In the genomic region with DNA sequence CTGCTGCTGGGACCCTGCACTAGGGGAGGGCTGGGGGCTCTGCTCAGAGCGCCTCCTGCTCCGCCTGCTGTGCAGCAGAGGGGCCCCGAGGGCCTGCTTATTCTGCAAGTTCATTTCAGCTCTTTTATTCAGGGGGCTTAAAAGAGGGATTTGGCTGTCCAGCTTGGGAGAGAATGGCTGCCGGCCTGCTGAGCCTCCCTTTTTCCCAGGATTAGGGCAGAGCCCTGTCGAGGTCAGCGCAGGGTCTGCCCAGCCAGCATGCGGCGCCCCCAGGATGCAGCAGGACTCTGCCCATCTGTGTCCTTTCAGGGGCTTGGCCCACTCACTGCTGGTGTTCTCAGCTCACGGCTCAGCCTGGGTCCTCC, we compare ENCODE assay signal across 11 cellular contexts. TPM values are rescaled to one million over a fixed set of nuclear protein-coding genes. Genes with fewer than 3 reads are reported as not detected.
DNase-seq lines count a peak whose midpoint lies in the region; ATAC-seq and TF ChIP-seq lines count a peak whose summit lies in the region.
"Had no signal": no experiment of that assay in that cellular context is flagged by ENCODE, and none has a peak within 500 bp of the region (broad histone marks: within the 10 kb centered on the region; RNA-seq: fewer than 3 reads in every experiment).

No MANE protein-coding gene starts in this region.

- no peaks in the 10 kb centered on the region for H3K9me3 Mint-ChIP-seq in brain
- H3K9me3 Mint-ChIP-seq: mesothelial cell of epicardium had no signal

- ATAC-seq in DND-41 (ENCODE audit: insufficient read depth, low read depth) (no peak), gastrocnemius medialis (no peak), GM21360 (IDR thresholded peaks at IDR 0.05; ENCODE audit: unreplicated experiment) (no peak), HG03342 (IDR thresholded peaks at IDR 0.05; ENCODE audit: unreplicated experiment) (no peak)

- H3K9me2 ChIP-seq in hepatocyte (replicated peaks; ENCODE audit: insufficient read depth) = no peaks in the 10 kb centered on the region

- H3K4me2 ChIP-seq in DND-41 (ENCODE audit: insufficient read depth, low read length) (0 out of 2 replicates have a peak overlapping the region, but pooled peaks have one; percentile 29), hepatocyte (peak overlapping the region; percentile 65)

- H3K4me1 ChIP-seq in DND-41 (ENCODE audit: insufficient read depth, low read length) = peaks cover 12% of the 10 kb centered on the region
- H3K4me1 ChIP-seq in hepatocyte (ENCODE audit: insufficient read depth) = peaks cover 21% of the 10 kb centered on the region
- peaks cover 38 to 39% of the 10 kb centered on the region in 2 donors for H3K4me1 ChIP-seq in gastrocnemius medialis

- H3K27me3 ChIP-seq in DND-41 (ENCODE audit: insufficient read depth, low read length, poor library complexity) (no peaks in the 10 kb centered on the region), hepatocyte (no peaks in the 10 kb centered on the region), gastrocnemius medialis (no peaks in the 10 kb centered on the region)

- DNase-seq in DND-41 = no peak
- DNase-seq in hepatocyte (ENCODE audit: low spot score) = no peak
- no peak for DNase-seq in gastrocnemius medialis
- no peak for DNase-seq in NCI-H2227 treated with DMSO at 0.1 percent for 48 hours (lab: John Stamatoyannopoulos, UW)
- no peak for DNase-seq in activated CD8-positive, alpha-beta memory T cell treated with anti-CD3 and anti-CD28 coated beads, Interleukin-2, amount 50 U/mL, for 4 hours

- H3K79me2 ChIP-seq in DND-41 (ENCODE audit: insufficient read depth, low read length) = no peaks in the 10 kb centered on the region
- no peaks in the 10 kb centered on the region for H3K79me2 ChIP-seq in hepatocyte

- TF ChIP-seq POLR2A in gastrocnemius medialis (IDR thresholded peaks at IDR 0.05) = no peak

- 72% methylated on average over 9 of the region's 9 CpGs for WGBS in hepatocyte (ENCODE audit: low lambda C conversion rate, missing lambda C conversion rate)

- H3K4me1 Mint-ChIP-seq in brain = peaks cover 47% of the 10 kb centered on the region

- no peak overlapping the region for H2AFZ ChIP-seq in DND-41 (ENCODE audit: low read depth, low read length)
- H2AFZ ChIP-seq in hepatocyte = no peak overlapping the region

- TF ChIP-seq CTCF in DND-41 (IDR thresholded peaks at IDR 0.05; ENCODE audit: borderline replicate concordance, extremely low read depth, low read length, poor library complexity, severe bottlenecking) (no peak), brain (conservative IDR thresholded peaks at IDR 0.05) (no peak), hepatocyte (IDR thresholded peaks at IDR 0.05; ENCODE audit: poor library complexity) (no peak), gastrocnemius medialis (IDR thresholded peaks at IDR 0.05 in 4 of 5, conservative IDR thresholded peaks at IDR 0.05 in 1 of 5) (no peak)

- H3K9me3 ChIP-seq in DND-41 (ENCODE audit: insufficient read depth, low read length, severe bottlenecking) (no peaks in the 10 kb centered on the region), hepatocyte (ENCODE audit: low read depth) (no peaks in the 10 kb centered on the region), gastrocnemius medialis (no peaks in the 10 kb centered on the region)

- no peaks in the 10 kb centered on the region for H3K27me3 Mint-ChIP-seq in brain

- H3K36me3 ChIP-seq in DND-41 (ENCODE audit: insufficient read depth, low read length) (peaks cover 19% of the 10 kb centered on the region), hepatocyte (replicated peaks; ENCODE audit: insufficient read depth, low read depth) (no peaks in the 10 kb centered on the region), gastrocnemius medialis (no peaks in the 10 kb centered on the region)

- no peak overlapping the region for H3K9ac ChIP-seq in DND-41 (ENCODE audit: low read depth, low read length)

- peaks cover 8% of the 10 kb centered on the region for H3K36me3 Mint-ChIP-seq in brain
- H3K36me3 Mint-ChIP-seq: mesothelial cell of epicardium had no signal

- H3K27ac Mint-ChIP-seq in brain = peak overlapping the region in 3 of 5 experiments; percentile 85 to 89 (median 87)

- H3K27ac ChIP-seq in DND-41 (ENCODE audit: low read length) = no peak overlapping the region
- peak overlapping the region; percentile 63 for H3K27ac ChIP-seq in hepatocyte
- H3K27ac ChIP-seq in gastrocnemius medialis = peak overlapping the region; percentile 43 to 84 (median 76)

- in situ Hi-C loops in gastrocnemius medialis (cut with MboI; ENCODE audit: low sequenced_read_pairs in 4 of 4) = loop anchor here in 1 of 4 donors (10.0 kb wide), 1 partner anchor 110 kb away; no protein-coding TSS in a partner anchor

- H3K4me3 ChIP-seq in DND-41 (ENCODE audit: low read depth in 1 of 2, low read length in 2 of 2) (no peak overlapping the region), hepatocyte (no peak overlapping the region), gastrocnemius medialis (no peak overlapping the region)

- intact Hi-C loops in gastrocnemius medialis (cut with DNase I; ENCODE audit: low total_unique reads) = loop anchor here (10.0 kb wide), 1 partner anchor 60 kb away; no protein-coding TSS in a partner anchor

- H3K4me3 Mint-ChIP-seq in brain = peak overlapping the region in 3 of 5 experiments; percentile 43 to 78 (median 68)

- H4K20me1 ChIP-seq in DND-41 (ENCODE audit: insufficient read depth, low read length) (peaks cover 25% of the 10 kb centered on the region), hepatocyte (ENCODE audit: insufficient read depth, poor library complexity, severe bottlenecking) (no peaks in the 10 kb centered on the region)

RNA-seq across cellular contexts. Expression of a gene that starts 1.1 kb away (rescaled TPM):
- polyA plus RNA-seq in brain (ENCODE audit: insufficient read depth, low read depth, low replicate concordance) (2.2 TPM), hepatocyte (6.8 and 7.7 TPM in 2 replicates)
- total RNA-seq in hepatocyte (4.1 and 4.5 TPM in 2 replicates), gastrocnemius medialis (under 1 TPM in 1 of 4 donors, not detected in 3; 0.22 TPM)
- total RNA-seq: M059J, RPMI7951 had no signal

RNA-seq across cellular contexts. Expression of a gene that starts 32.6 kb away (rescaled TPM):
- polyA plus RNA-seq in brain (ENCODE audit: insufficient read depth, low read depth, low replicate concordance) = 25.9 TPM
- total RNA-seq in hepatocyte = 11.8 and 23.1 TPM in 2 replicates
- 44.4 and 79.6 TPM in 2 replicates for polyA plus RNA-seq in hepatocyte
- 10 to 100 TPM in 1 of 4 donors, 1 to 10 TPM in 3; 5.3 to 17.5 (median 7.4) TPM for total RNA-seq in gastrocnemius medialis

RNA-seq across cellular contexts. Expression of a gene that starts 32.8 kb away (rescaled TPM):
- polyA plus RNA-seq in brain (ENCODE audit: insufficient read depth, low read depth, low replicate concordance) (113 TPM), hepatocyte (89.9 and 110 TPM in 2 replicates)
- total RNA-seq in hepatocyte (59.3 and 67.5 TPM in 2 replicates), gastrocnemius medialis (10 to 100 TPM; 42.0 to 64.0 (median 50.1) TPM)

RNA-seq across cellular contexts. Expression of a gene that starts 46.8 kb away (rescaled TPM):
- polyA plus RNA-seq in brain (ENCODE audit: insufficient read depth, low read depth, low replicate concordance) = 9.1 TPM
- 99.8 and 153 TPM in 2 replicates for total RNA-seq in hepatocyte
- 124 and 132 TPM in 2 replicates for polyA plus RNA-seq in hepatocyte
- 10 to 100 TPM in 2 of 4 donors, 1 to 10 TPM in 2; 4.5 to 34.6 (median 14.3) TPM for total RNA-seq in gastrocnemius medialis
- total RNA-seq: RPMI7951 had no signal
